ENCODE assay signal across 8 cellular contexts in the genomic region with DNA sequence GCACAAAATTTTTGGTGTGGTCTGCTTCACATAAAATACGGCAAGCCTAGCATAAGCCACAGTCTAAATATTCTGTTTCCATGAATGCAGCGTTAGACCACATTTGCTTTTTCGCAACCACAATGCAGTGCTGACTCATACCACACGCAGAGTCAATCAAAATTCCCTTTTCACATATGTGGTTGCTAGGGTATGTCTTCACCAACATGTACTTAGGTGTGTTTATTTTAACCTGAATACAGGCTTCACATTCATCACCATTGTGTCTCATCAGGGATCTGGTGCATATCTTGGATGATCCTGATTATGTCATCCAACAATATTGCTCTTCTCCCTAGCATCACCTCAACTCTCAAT.
DNase-seq lines count a peak whose midpoint lies in the region; ATAC-seq and TF ChIP-seq lines count a peak whose summit lies in the region.

No MANE protein-coding gene starts in this region.

- no peaks in the 10 kb centered on the region for H3F3A ChIP-seq in SK-N-SH (replicated peaks; ENCODE audit: insufficient read depth)

- no peak for TF ChIP-seq RAD21 in SK-N-SH (IDR thresholded peaks at IDR 0.05; ENCODE audit: low read length)

- H3K9ac ChIP-seq in SK-N-SH (no peak overlapping the region), fibroblast of lung (ENCODE audit: insufficient read depth, low read length) (no peak overlapping the region)

- H4K20me1 ChIP-seq in SK-N-SH (ENCODE audit: insufficient read depth) (no peaks in the 10 kb centered on the region), fibroblast of lung (ENCODE audit: control insufficient read depth, extremely low read depth, insufficient read depth, low read length) (no peaks in the 10 kb centered on the region)

- H3K27ac ChIP-seq in SK-N-SH (ENCODE audit: low read depth in 2 of 2, low read length in 1 of 2) = peak overlapping the region in 1 of 2 experiments; percentile 22; a peak in 1 of 4 replicates
- no peak overlapping the region for H3K27ac ChIP-seq in fibroblast of lung (ENCODE audit: insufficient read depth, low read length)

- in situ Hi-C loops in ACHN (cut with HindIII; ENCODE audit: low pct_ligation_motif_present, low pct_unique_long_range_greater_than_20kb, low sequenced_read_pairs) = no loop called here

- POLR2A ChIA-PET in SK-N-SH (lab: Yijun Ruan, JAX) = no interaction called here

- H3K9me2 ChIP-seq in SK-N-SH = no peaks in the 10 kb centered on the region

- H3K36me3 ChIP-seq in SK-N-SH (replicated peaks in 1 of 2; ENCODE audit: control insufficient read depth in 1 of 2, insufficient read depth in 2 of 2, low read length in 1 of 2) = no peaks in the 10 kb centered on the region
- no peaks in the 10 kb centered on the region for H3K36me3 ChIP-seq in fibroblast of lung (ENCODE audit: control insufficient read depth, insufficient read depth, low read length)

- H3K4me3 ChIP-seq in SK-N-SH (ENCODE audit: low read depth in 2 of 2, low read length in 1 of 2) (no peak overlapping the region), fibroblast of lung (replicated peaks in 1 of 4; ENCODE audit: control extremely low read depth in 1 of 4, insufficient read depth in 1 of 4, low read depth in 3 of 4, low read length in 4 of 4) (no peak overlapping the region)

- no peak overlapping the region for H3K27ac Mint-ChIP-seq in progenitor cell of endocrine pancreas

- intact Hi-C loops in head of caudate nucleus (cut with DNase I) = no loop called here

- peak; percentile 91 for DNase-seq in ACHN
- DNase-seq in SK-N-SH = no peak
- DNase-seq in fibroblast of lung (ENCODE audit: low read depth in 2 of 2) = peak; percentile 92 to 97
- no peak for DNase-seq in progenitor cell of endocrine pancreas (ENCODE audit: low spot score, unreplicated experiment)
- no peak for DNase-seq in head of caudate nucleus

- H3K27me3 ChIP-seq in SK-N-SH (ENCODE audit: insufficient read depth) = no peaks in the 10 kb centered on the region
- H3K27me3 ChIP-seq in fibroblast of lung (ENCODE audit: control insufficient read depth, insufficient read depth, low read length) = no peaks in the 10 kb centered on the region

- peaks cover 24% of the 10 kb centered on the region for H3K4me1 Mint-ChIP-seq in progenitor cell of endocrine pancreas (ENCODE audit: low read depth)

- no peaks in the 10 kb centered on the region for H3K79me2 ChIP-seq in SK-N-SH (ENCODE audit: insufficient read depth)
- H3K79me2 ChIP-seq in fibroblast of lung (ENCODE audit: control insufficient read depth, insufficient read depth, low read length) = no peaks in the 10 kb centered on the region

- no peaks in the 10 kb centered on the region for H3K9me3 Mint-ChIP-seq in progenitor cell of endocrine pancreas (ENCODE audit: low read depth)

- H3K27me3 Mint-ChIP-seq in progenitor cell of endocrine pancreas = peaks cover 3% of the 10 kb centered on the region

- H3K4me1 ChIP-seq in SK-N-SH (ENCODE audit: control insufficient read depth in 1 of 2, insufficient read depth in 2 of 2, low read depth in 1 of 2, low read length in 1 of 2) (peaks cover 13 to 29% of the 10 kb centered on the region in 2 experiments; a peak in 3 of 4 replicates), fibroblast of lung (ENCODE audit: control insufficient read depth, extremely low read depth, insufficient read depth, low read length) (no peaks in the 10 kb centered on the region)

- no peak overlapping the region for H3K4me3 Mint-ChIP-seq in progenitor cell of endocrine pancreas (ENCODE audit: low read depth)

- H3K9me3 ChIP-seq in SK-N-SH (no peaks in the 10 kb centered on the region), fibroblast of lung (ENCODE audit: control insufficient read depth, insufficient read depth, low read depth, low read length) (no peaks in the 10 kb centered on the region)

- peak in 1 of 2 experiments; percentile 38; a peak in 1 of 4 replicates for TF ChIP-seq EP300 in SK-N-SH (IDR thresholded peaks at IDR 0.05; ENCODE audit: borderline replicate concordance in 1 of 2, low read depth in 1 of 2, low read length in 1 of 2)

- ATAC-seq in GM18858 (IDR thresholded peaks at IDR 0.05; ENCODE audit: unreplicated experiment) = peak; percentile 78
- ATAC-seq in HG03520 (IDR thresholded peaks at IDR 0.05; ENCODE audit: unreplicated experiment) = peak; percentile 57
- no peak for ATAC-seq in GM19023 (IDR thresholded peaks at IDR 0.05; ENCODE audit: unreplicated experiment)

- no peaks in the 10 kb centered on the region for H3K36me3 Mint-ChIP-seq in progenitor cell of endocrine pancreas (ENCODE audit: insufficient read depth)

- no peak for TF ChIP-seq CTCF in SK-N-SH (IDR thresholded peaks at IDR 0.05)
- no peak for TF ChIP-seq CTCF in fibroblast of lung (conservative IDR thresholded peaks at IDR 0.05 in 1 of 2, IDR thresholded peaks at IDR 0.05 in 1 of 2; ENCODE audit: low read depth in 1 of 2, low read length in 2 of 2)
- no peak for TF ChIP-seq CTCF in progenitor cell of endocrine pancreas (IDR thresholded peaks at IDR 0.05; ENCODE audit: unreplicated experiment)

- H3K4me2 ChIP-seq in SK-N-SH = no peak overlapping the region
- no peak overlapping the region for H3K4me2 ChIP-seq in fibroblast of lung (ENCODE audit: extremely low read depth, insufficient read depth, low read length)

- CTCF ChIA-PET in SK-N-SH (lab: Yijun Ruan, JAX) = interaction anchor here (0.6 to 3.0 kb wide), 2 partner anchors 13 to 95 kb away, joined by 4 to 18 read pairs; no protein-coding TSS in a partner anchor

- 43% methylated on average over 4 of the region's 4 CpGs for WGBS in SK-N-SH (ENCODE audit: low lambda C conversion rate)

- no peak overlapping the region for H2AFZ ChIP-seq in SK-N-SH (ENCODE audit: low read depth)
- H2AFZ ChIP-seq in fibroblast of lung (ENCODE audit: low read length) = no peak overlapping the region

TF ChIP-seq in SK-N-SH, 30 proteins besides CTCF, POLR2A, EP300 and RAD21 (continues in another document):
- TF ChIP-seq FOXJ3 (CRISPR knock-in tag; IDR thresholded peaks at IDR 0.05) = no peak
- TF ChIP-seq GATA2 (CRISPR knock-in tag; IDR thresholded peaks at IDR 0.05) = no peak
- TF ChIP-seq JUND (IDR thresholded peaks at IDR 0.05) = peak; percentile 54
- TF ChIP-seq GABPA (IDR thresholded peaks at IDR 0.05; ENCODE audit: low read depth) = no peak
- TF ChIP-seq RFX5 (IDR thresholded peaks at IDR 0.05; ENCODE audit: low read length) = no peak
- TF ChIP-seq TCF12 (IDR thresholded peaks at IDR 0.05) = peak; percentile 59
- TF ChIP-seq MXI1 (IDR thresholded peaks at IDR 0.05; ENCODE audit: low read depth, low read length) = no peak
- TF ChIP-seq, protein P1, sequence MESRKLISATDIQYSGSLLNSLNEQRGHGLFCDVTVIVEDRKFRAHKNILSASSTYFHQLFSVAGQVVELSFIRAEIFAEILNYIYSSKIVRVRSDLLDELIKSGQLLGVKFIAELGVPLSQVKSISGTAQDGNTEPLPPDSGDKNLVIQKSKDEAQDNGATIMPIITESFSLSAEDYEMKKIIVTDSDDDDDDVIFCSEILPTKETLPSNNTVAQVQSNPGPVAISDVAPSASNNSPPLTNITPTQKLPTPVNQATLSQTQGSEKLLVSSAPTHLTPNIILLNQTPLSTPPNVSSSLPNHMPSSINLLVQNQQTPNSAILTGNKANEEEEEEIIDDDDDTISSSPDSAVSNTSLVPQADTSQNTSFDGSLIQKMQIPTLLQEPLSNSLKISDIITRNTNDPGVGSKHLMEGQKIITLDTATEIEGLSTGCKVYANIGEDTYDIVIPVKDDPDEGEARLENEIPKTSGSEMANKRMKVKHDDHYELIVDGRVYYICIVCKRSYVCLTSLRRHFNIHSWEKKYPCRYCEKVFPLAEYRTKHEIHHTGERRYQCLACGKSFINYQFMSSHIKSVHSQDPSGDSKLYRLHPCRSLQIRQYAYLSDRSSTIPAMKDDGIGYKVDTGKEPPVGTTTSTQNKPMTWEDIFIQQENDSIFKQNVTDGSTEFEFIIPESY (IDR thresholded peaks at IDR 0.05; ENCODE audit: borderline replicate concordance, low read depth) = no peak
- TF ChIP-seq SIN3A (IDR thresholded peaks at IDR 0.05; ENCODE audit: borderline replicate concordance, low read depth, low read length) = no peak
- no peak for TF ChIP-seq YY1 (IDR thresholded peaks at IDR 0.05; ENCODE audit: low read depth)
- no peak for TF ChIP-seq POLR2AphosphoS5 (IDR thresholded peaks at IDR 0.05; ENCODE audit: low read depth, low read length)
- TF ChIP-seq, protein P2, sequence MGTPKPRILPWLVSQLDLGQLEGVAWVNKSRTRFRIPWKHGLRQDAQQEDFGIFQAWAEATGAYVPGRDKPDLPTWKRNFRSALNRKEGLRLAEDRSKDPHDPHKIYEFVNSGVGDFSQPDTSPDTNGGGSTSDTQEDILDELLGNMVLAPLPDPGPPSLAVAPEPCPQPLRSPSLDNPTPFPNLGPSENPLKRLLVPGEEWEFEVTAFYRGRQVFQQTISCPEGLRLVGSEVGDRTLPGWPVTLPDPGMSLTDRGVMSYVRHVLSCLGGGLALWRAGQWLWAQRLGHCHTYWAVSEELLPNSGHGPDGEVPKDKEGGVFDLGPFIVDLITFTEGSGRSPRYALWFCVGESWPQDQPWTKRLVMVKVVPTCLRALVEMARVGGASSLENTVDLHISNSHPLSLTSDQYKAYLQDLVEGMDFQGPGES (IDR thresholded peaks at IDR 0.05; ENCODE audit: low read depth, low read length) = no peak
- no peak for TF ChIP-seq FOXM1 (IDR thresholded peaks at IDR 0.05; ENCODE audit: low read depth)
- no peak for TF ChIP-seq RCOR1 (IDR thresholded peaks at IDR 0.05; ENCODE audit: low read length)
- no peak for TF ChIP-seq NRF1 (IDR thresholded peaks at IDR 0.05; ENCODE audit: low read depth, low read length)
- TF ChIP-seq CHD2 (IDR thresholded peaks at IDR 0.05; ENCODE audit: low read length, partially characterized antibody) = no peak
- peak; percentile 19; the same call in 1 of the 2 replicates for TF ChIP-seq NFIC (IDR thresholded peaks at IDR 0.05; ENCODE audit: borderline replicate concordance)
- TF ChIP-seq TAF1 (IDR thresholded peaks at IDR 0.05; ENCODE audit: borderline replicate concordance, low read depth, low read length) = no peak
- TF ChIP-seq, protein P3, sequence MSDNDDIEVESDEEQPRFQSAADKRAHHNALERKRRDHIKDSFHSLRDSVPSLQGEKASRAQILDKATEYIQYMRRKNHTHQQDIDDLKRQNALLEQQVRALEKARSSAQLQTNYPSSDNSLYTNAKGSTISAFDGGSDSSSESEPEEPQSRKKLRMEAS (IDR thresholded peaks at IDR 0.05; ENCODE audit: low read depth) = no peak

Comparison
In these comparisons a context has a peak if more than half of its experiments do, and no peak if none do; other contexts are left out.
1. DNase-seq: peak in ACHN (single experiment) and fibroblast of lung (2 of 2); none in SK-N-SH (single experiment), progenitor cell of endocrine pancreas (single experiment) and head of caudate nucleus (0 of 42).